ENCODE assay signal across 20 cellular contexts in the genomic region with DNA sequence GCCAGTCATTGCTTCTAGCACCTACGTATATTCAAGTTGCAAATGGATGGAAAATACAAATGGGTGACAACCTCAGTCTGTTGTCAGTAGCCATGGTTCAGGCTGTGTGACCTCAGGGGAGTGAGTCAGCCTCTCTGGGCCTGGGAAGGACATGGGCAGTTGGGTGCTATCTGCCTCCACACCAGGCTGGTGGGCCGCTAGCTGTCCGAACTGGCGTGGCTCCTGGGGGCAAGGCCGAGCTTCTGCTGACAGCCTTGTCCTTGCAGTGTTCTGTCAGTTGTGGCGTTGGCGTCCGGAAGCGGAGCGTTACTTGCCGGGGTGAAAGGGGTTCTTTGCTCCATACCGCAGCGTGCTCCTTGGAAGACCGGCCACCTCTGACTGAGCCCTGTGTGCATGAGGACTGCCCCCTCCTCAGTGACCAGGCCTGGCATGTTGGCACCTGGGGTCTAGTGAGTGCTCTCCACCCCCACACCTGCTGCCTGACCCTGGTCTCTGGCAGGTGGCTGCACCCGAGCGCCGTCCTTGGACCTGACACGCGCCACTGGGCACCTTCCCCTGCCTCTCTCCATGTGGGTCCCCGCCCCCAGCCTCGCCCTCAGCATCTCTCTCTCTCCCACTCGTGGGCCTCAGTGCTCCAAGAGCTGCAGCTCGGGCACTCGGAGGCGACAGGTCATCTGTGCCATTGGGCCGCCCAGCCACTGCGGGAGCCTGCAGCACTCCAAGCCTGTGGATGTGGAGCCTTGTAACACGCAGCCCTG. TPM values are rescaled to one million over a fixed set of nuclear protein-coding genes. Genes with fewer than 3 reads are reported as not detected.
DNase-seq lines count a peak whose midpoint lies in the region; ATAC-seq, FAIRE-seq and TF ChIP-seq lines count a peak whose summit lies in the region.
"Had no signal": no experiment of that assay in that cellular context is flagged by ENCODE, and none has a peak within 500 bp of the region (broad histone marks: within the 10 kb centered on the region; RNA-seq: fewer than 3 reads in every experiment).

No MANE protein-coding gene starts in this region.

- TF ChIP-seq CTCF in GM12878 (IDR thresholded peaks at IDR 0.05 in 2 of 3, conservative IDR thresholded peaks at IDR 0.05 in 1 of 3; ENCODE audit: control insufficient read depth in 2 of 3, extremely low read depth in 1 of 3, insufficient read depth in 1 of 3, low read depth in 3 of 3, low read length in 3 of 3) (no peak), HepG2 (CRISPR knock-in tag; IDR thresholded peaks at IDR 0.05) (no peak), spleen (IDR thresholded peaks at IDR 0.05 in 8 of 11, conservative IDR thresholded peaks at IDR 0.05 in 3 of 11) (no peak)

- peak; percentile 24 for ATAC-seq in activated CD8-positive, alpha-beta memory T cell treated with anti-CD3 and anti-CD28 coated beads, Interleukin-2, amount 10 ng/mL, durations not matched to agents 7 days and 5 days
- no peak for ATAC-seq in GM12878
- ATAC-seq in HepG2: no peak
- ATAC-seq: SK-N-SH treated with all-trans-retinoic acid at 6 μM for 48 hours had no signal

- TF ChIP-seq POLR2A in GM12878 (IDR thresholded peaks at IDR 0.05; ENCODE audit: low read depth, low read length): no peak
- no peak for TF ChIP-seq POLR2A in HepG2 (IDR thresholded peaks at IDR 0.05; ENCODE audit: insufficient read depth in 1 of 2, low read depth in 2 of 2, low read length in 2 of 2)
- no peak for TF ChIP-seq POLR2A in spleen (IDR thresholded peaks at IDR 0.05)

- CTCF ChIA-PET in activated CD8-positive, alpha-beta memory T cell treated with anti-CD3 and anti-CD28 coated beads, Interleukin-2, amount 10 ng/mL, durations not matched to agents 7 days and 5 days (lab: Charles Lee): interaction anchor here (1.4 kb wide), 1 partner anchor 22 kb away, joined by 3 read pairs; no protein-coding TSS in a partner anchor
- CTCF ChIA-PET in GM12878 (lab: Yijun Ruan, JAX) (no interaction called here), HepG2 (lab: Yijun Ruan, JAX; ENCODE audit: low intra/inter-chr PET ratio, low total read pairs) (no interaction called here)

- H3K9me3 Mint-ChIP-seq in activated CD8-positive, alpha-beta memory T cell treated with anti-CD3 and anti-CD28 coated beads, Interleukin-2, amount 10 ng/mL, durations not matched to agents 7 days and 5 days (ENCODE audit: low read depth): no peaks in the 10 kb centered on the region
- H3K9me3 Mint-ChIP-seq: H9 had no signal

- RAD21 ChIA-PET in GM12878 (lab: Charles Lee; ENCODE audit: unreplicated experiment): no interaction called here

- H3K27me3 ChIP-seq in GM12878 (replicated peaks in 1 of 2; ENCODE audit: control insufficient read depth in 2 of 2, insufficient read depth in 2 of 2, low read length in 1 of 2): no peaks in the 10 kb centered on the region
- peaks cover 18 to 61% of the 10 kb centered on the region in 2 experiments; a peak in 4 of 5 replicates for H3K27me3 ChIP-seq in HepG2 (ENCODE audit: control insufficient read depth in 1 of 2, insufficient read depth in 2 of 2, low read length in 2 of 2)
- H3K27me3 ChIP-seq in spleen (replicated peaks in 1 of 7): no peaks in the 10 kb centered on the region

- TF ChIP-seq EP300 in GM12878 (IDR thresholded peaks at IDR 0.05; ENCODE audit: borderline replicate concordance in 1 of 2, control insufficient read depth in 1 of 2, low read depth in 2 of 2, low read length in 2 of 2) (no peak), HepG2 (IDR thresholded peaks at IDR 0.05; ENCODE audit: low read depth in 2 of 2, low read length in 2 of 2) (no peak), HepG2 (CRISPR knock-in tag; IDR thresholded peaks at IDR 0.05; ENCODE audit: borderline replicate concordance) (no peak)

- TF ChIP-seq RAD21 in GM12878 (IDR thresholded peaks at IDR 0.05; ENCODE audit: insufficient read depth, low read depth, low read length) (no peak), HepG2 (CRISPR knock-in tag; IDR thresholded peaks at IDR 0.05) (no peak)

- BruUV-seq in GM12878 (replicated peaks; lab: Mats Ljungman, UMichigan) (TSS peak; percentile 31), HepG2 (replicated peaks; lab: Mats Ljungman, UMichigan) (no TSS peak)

- 91% methylated on average over 28 of the region's 28 CpGs for WGBS in GM12878 (ENCODE audit: insufficient coverage, insufficient replicate concordance, low lambda C conversion rate, missing lambda C conversion rate)
- 38% methylated on average over 9 of the region's 28 CpGs for WGBS in HepG2 (ENCODE audit: low lambda C conversion rate)
- WGBS in spleen, 5 donors: 85 to 92% (median 91%) methylated on average over 24 to 28 of the region's 28 CpGs

- POLR2A ChIA-PET in GM12878 (lab: Charles Lee): no interaction called here
- POLR2A ChIA-PET in HepG2 (lab: Yijun Ruan, JAX): interaction anchor here (0.5 kb wide), 1 partner anchor 481 kb away, joined by 3 read pairs; no protein-coding TSS in a partner anchor

- peaks cover 5% of the 10 kb centered on the region for H3K27me3 Mint-ChIP-seq in activated CD8-positive, alpha-beta memory T cell treated with anti-CD3 and anti-CD28 coated beads, Interleukin-2, amount 10 ng/mL, durations not matched to agents 7 days and 5 days

- FAIRE-seq in GM12878 (lab: Jason Lieb, UNC): no peak
- FAIRE-seq in HepG2 (lab: Jason Lieb, UNC): no peak
- FAIRE-seq: D721Med had no signal

- H2AFZ ChIP-seq in GM12878 (ENCODE audit: control insufficient read depth, low read depth, low read length) (no peak overlapping the region), HepG2 (ENCODE audit: low read length) (no peak overlapping the region)

- H3K4me1 ChIP-seq in GM12878 (ENCODE audit: control insufficient read depth, insufficient read depth, low read length): no peaks in the 10 kb centered on the region; the same call in 1 of the 2 replicates
- peaks cover 15% of the 10 kb centered on the region; the same call in 1 of the 2 replicates for H3K4me1 ChIP-seq in HepG2 (ENCODE audit: insufficient read depth, low read length)
- H3K4me1 ChIP-seq in spleen: no peaks in the 10 kb centered on the region

- no peak overlapping the region for H3K4me3 Mint-ChIP-seq in activated CD8-positive, alpha-beta memory T cell treated with anti-CD3 and anti-CD28 coated beads, Interleukin-2, amount 10 ng/mL, durations not matched to agents 7 days and 5 days
- H3K4me3 Mint-ChIP-seq: H9 had no signal

- H3K4me3 ChIP-seq in GM12878 (no peak overlapping the region), HepG2 (replicated peaks in 1 of 3; ENCODE audit: insufficient read depth in 1 of 3, low read depth in 2 of 3, low read length in 3 of 3) (no peak overlapping the region), spleen (no peak overlapping the region)

- H3K9ac ChIP-seq in GM12878 (ENCODE audit: control insufficient read depth, insufficient read depth, low read length): no peak overlapping the region
- H3K9ac ChIP-seq in HepG2 (ENCODE audit: insufficient read depth, low read depth, low read length): no peak overlapping the region

- intact Hi-C loops in GM12878 (cut with micrococcal nuclease; ENCODE audit: unreplicated experiment) (no loop called here), HepG2 (cut with micrococcal nuclease; ENCODE audit: unreplicated experiment) (no loop called here), spleen (cut with DNase I; ENCODE audit: low total_unique reads) (no loop called here)

- H3K27ac ChIP-seq in GM12878 (ENCODE audit: control insufficient read depth, insufficient read depth) (no peak overlapping the region), HepG2 (ENCODE audit: extremely low read length, insufficient read depth, low read length) (no peak overlapping the region), spleen (no peak overlapping the region)
- H3K27ac ChIP-seq: C4-2B, HL-60, RWPE1 had no signal

- no peaks in the 10 kb centered on the region; a peak in 1 of 4 replicates for H3K36me3 ChIP-seq in GM12878 (ENCODE audit: control insufficient read depth in 2 of 2, insufficient read depth in 2 of 2, low read length in 1 of 2)
- H3K36me3 ChIP-seq in HepG2 (replicated peaks in 1 of 2; ENCODE audit: control insufficient read depth in 1 of 2, insufficient read depth in 2 of 2, low read length in 2 of 2): no peaks in the 10 kb centered on the region
- peaks cover 0 to 24% (median 0%) of the 10 kb centered on the region in 6 donors for H3K36me3 ChIP-seq in spleen

- no peaks in the 10 kb centered on the region for H3K9me3 ChIP-seq in GM12878 (replicated peaks; ENCODE audit: control insufficient read depth, insufficient read depth, low read length)
- H3K9me3 ChIP-seq in HepG2 (ENCODE audit: low read length): no peaks in the 10 kb centered on the region
- no peaks in the 10 kb centered on the region for H3K9me3 ChIP-seq in spleen

- no peak for DNase-seq in activated CD8-positive, alpha-beta memory T cell treated with anti-CD3 and anti-CD28 coated beads, Interleukin-2, amount 10 ng/mL, durations not matched to agents 7 days and 5 days
- no peak for DNase-seq in activated CD8-positive, alpha-beta memory T cell treated with anti-CD3 and anti-CD28 coated beads, Interleukin-2, amount 50 U/mL, for 48 hours
- no peak for DNase-seq in GM12878 (ENCODE audit: low read depth, low spot score)
- DNase-seq in HepG2 (ENCODE audit: low spot score): no peak
- DNase-seq in spleen: peak; percentile 67
- no peak for DNase-seq in NCI-H1417 treated with DMSO at 0.1 percent for 48 hours (lab: John Stamatoyannopoulos, UW)
- DNase-seq in effector CD8-positive, alpha-beta T cell (lab: John Stamatoyannopoulos, UW): no peak
- DNase-seq in NCI-H1092 (lab: John Stamatoyannopoulos, UW): no peak
- DNase-seq: DMS53, GDM1, H9, MV-4-11, NCI-H187, NCI-H446 treated with DMSO at 0.1 percent for 48 hours, NCI-H526 treated with DMSO at 0.1 percent for 48 hours had no signal

- H3K4me2 ChIP-seq in GM12878 (ENCODE audit: control insufficient read depth, insufficient read depth): no peak overlapping the region
- H3K4me2 ChIP-seq in HepG2 (ENCODE audit: low read depth, low read length): peak overlapping the region; percentile 12; the same call in 1 of the 2 replicates

- in situ Hi-C loops in GM12878 (cut with MboI) (no loop called here), HepG2 (cut with HindIII; ENCODE audit: extremely low pct_ligation_motif_present, low pct_unique_long_range_greater_than_20kb) (no loop called here)

- no peak overlapping the region for H3K27ac Mint-ChIP-seq in activated CD8-positive, alpha-beta memory T cell treated with anti-CD3 and anti-CD28 coated beads, Interleukin-2, amount 10 ng/mL, durations not matched to agents 7 days and 5 days

- SMC1A ChIA-PET in GM12878 (lab: Charles Lee; ENCODE audit: uncharacterized antibody, unreplicated experiment): no interaction called here

- no peaks in the 10 kb centered on the region for H4K20me1 ChIP-seq in GM12878 (ENCODE audit: control insufficient read depth, insufficient read depth)
- no peaks in the 10 kb centered on the region for H4K20me1 ChIP-seq in HepG2 (ENCODE audit: insufficient read depth, low read length)

- no peaks in the 10 kb centered on the region for H3K79me2 ChIP-seq in GM12878 (ENCODE audit: control insufficient read depth, insufficient read depth, low read length)
- H3K79me2 ChIP-seq in HepG2 (ENCODE audit: insufficient read depth, low read length): no peaks in the 10 kb centered on the region

- peaks cover 8% of the 10 kb centered on the region for H3K4me1 Mint-ChIP-seq in activated CD8-positive, alpha-beta memory T cell treated with anti-CD3 and anti-CD28 coated beads, Interleukin-2, amount 10 ng/mL, durations not matched to agents 7 days and 5 days

- H3K36me3 Mint-ChIP-seq in activated CD8-positive, alpha-beta memory T cell treated with anti-CD3 and anti-CD28 coated beads, Interleukin-2, amount 10 ng/mL, durations not matched to agents 7 days and 5 days: no peaks in the 10 kb centered on the region

RNA-seq across cellular contexts. Expression of a gene that starts 17.1 kb away (rescaled TPM):
- total RNA-seq in activated CD8-positive, alpha-beta memory T cell treated with anti-CD3 and anti-CD28 coated beads, Interleukin-2, amount 10 ng/mL, durations not matched to agents 7 days and 5 days: 1 to 10 TPM in 1 of 2 experiments, under 1 TPM in 1; 0.73 to 1.8 TPM
- 83.0 and 91.1 TPM in 2 replicates for total RNA-seq in GM12878 (2013; cell fraction: nucleolus; rRNA removed)
- 9.9 and 10.7 TPM in 2 replicates for total RNA-seq in GM12878 (2014; rRNA removed)
- total RNA-seq in GM12878 (2014; rRNA removed; fragmentation: Illumina TruSeq; extraction: Trizol): 6.4 and 7.1 TPM in 2 replicates
- 11.4 and 15.6 TPM in 2 replicates for total RNA-seq in GM12878 (2021)
- 6.3 TPM for polyA plus RNA-seq in GM12878 (2011; ENCODE audit: low read depth)
- 18.9 and 23.5 TPM in 2 replicates for polyA plus RNA-seq in GM12878 (2011; rRNA removed)
- 13.4 and 15.6 TPM in 2 replicates for polyA plus RNA-seq in GM12878 (2011; cell fraction: cytosol; rRNA removed)
- 121 and 135 TPM in 2 replicates for polyA plus RNA-seq in GM12878 (2011; cell fraction: nucleus; rRNA removed)
- 5.7 and 13.3 TPM in 2 replicates for polyA plus RNA-seq in GM12878 (2012)
- polyA plus RNA-seq in GM12878 (2014; fragmentation: Illumina TruSeq; extraction: Trizol): 7.7 and 11.8 TPM in 2 replicates
- polyA plus RNA-seq in GM12878 (2014; fragmentation: Nextera tagmentation; extraction: Ambion mirVana): 1 to 10 TPM; 1.8 to 2.6 TPM
- 15.7 and 19.8 TPM in 2 replicates for polyA plus RNA-seq in GM12878 (2014; rRNA removed)
- polyA plus RNA-seq in GM12878 (2016; fragmentation: Nextera tagmentation; extraction: Ambion mirVana): 1 to 10 TPM; 3.8 to 7.0 TPM
- polyA minus RNA-seq in GM12878 (2011; rRNA and poly(A)+ RNA removed): 9.6 and 21.2 TPM in 2 replicates
- 4.7 and 7.6 TPM in 2 replicates for polyA minus RNA-seq in GM12878 (2011; cell fraction: cytosol; rRNA and poly(A)+ RNA removed)
- 34.9 and 47.5 TPM in 2 replicates for polyA minus RNA-seq in GM12878 (2011; cell fraction: nucleus; rRNA and poly(A)+ RNA removed)
- total RNA-seq in HepG2 (2016; rRNA removed; fragmentation: Illumina TruSeq; extraction: Trizol): not detected in 2 replicates
- total RNA-seq in HepG2 (2016; cell fraction: cytosol; rRNA removed; fragmentation: Illumina TruSeq; extraction: Trizol; ENCODE audit: low read depth): not detected in 2 replicates
- total RNA-seq in HepG2 (2016; cell fraction: insoluble cytoplasmic fraction; rRNA removed; fragmentation: Illumina TruSeq; extraction: Trizol): not detected in 2 replicates
- not detected in 2 replicates for total RNA-seq in HepG2 (2016; cell fraction: membrane; rRNA removed; fragmentation: Illumina TruSeq; extraction: Trizol)
- total RNA-seq in HepG2 (2016; cell fraction: nucleus; rRNA removed; fragmentation: Illumina TruSeq; extraction: Trizol): not detected in 2 replicates
- polyA plus RNA-seq in HepG2 (2011; rRNA removed): not detected in 2 replicates
- polyA plus RNA-seq in HepG2 (2011; cell fraction: cytosol; rRNA removed): 0.01 TPM in 1 of 2 replicates, not detected in the other
- polyA plus RNA-seq in HepG2 (2011; cell fraction: nucleus; rRNA removed): 0.05 TPM in 1 of 2 replicates, not detected in the other
- 0.07 and 0.28 TPM in 2 replicates for polyA plus RNA-seq in HepG2 (2012)
- polyA plus RNA-seq in HepG2 (2016; cell fraction: cytosol; fragmentation: Illumina TruSeq; extraction: Trizol; ENCODE audit: low read depth): not detected in 2 replicates
- not detected in 2 replicates for polyA plus RNA-seq in HepG2 (2016; cell fraction: insoluble cytoplasmic fraction; fragmentation: Illumina TruSeq; extraction: Trizol; ENCODE audit: low read depth)
- not detected in 2 replicates for polyA plus RNA-seq in HepG2 (2016; cell fraction: membrane; fragmentation: Illumina TruSeq; extraction: Trizol; ENCODE audit: low read depth)
- polyA plus RNA-seq in HepG2 (2016; cell fraction: nucleus; fragmentation: Illumina TruSeq; extraction: Trizol; ENCODE audit: insufficient read depth, low read depth): not detected in 2 replicates
- polyA minus RNA-seq in HepG2 (2011; rRNA and poly(A)+ RNA removed; ENCODE audit: low replicate concordance): 4.1 TPM in 1 of 2 replicates, not detected in the other
- not detected in 2 replicates for polyA minus RNA-seq in HepG2 (2011; cell fraction: cytosol; rRNA and poly(A)+ RNA removed)
- polyA minus RNA-seq in HepG2 (2011; cell fraction: nucleus; rRNA and poly(A)+ RNA removed): not detected in 2 replicates
- 10 to 100 TPM; 25.7 to 57.2 (median 49.3) TPM for total RNA-seq in spleen
- 10 to 100 TPM; 20.3 to 24.4 (median 21.7) TPM for polyA plus RNA-seq in spleen
